ENCODE assay signal across 1 cellular context in genomic region chr2:61988462-61989366, GRCh38.
TF ChIP-seq lines count a peak whose summit lies in the region.

No MANE protein-coding gene starts in this region.

TF ChIP-seq in HCT116, 20 proteins besides CTCF, POLR2A, EP300 and RAD21 (continued from another document):
- TF ChIP-seq ELF1 (IDR thresholded peaks at IDR 0.05; ENCODE audit: borderline replicate concordance, low read depth) (no peak), SRF (IDR thresholded peaks at IDR 0.05; ENCODE audit: low read depth) (no peak), EZH2phosphoT487 (IDR thresholded peaks at IDR 0.05; ENCODE audit: borderline replicate concordance) (no peak), MAX (IDR thresholded peaks at IDR 0.05) (no peak), POLR2AphosphoS5 (IDR thresholded peaks at IDR 0.05; ENCODE audit: low read depth, low read length) (no peak), ZFX (IDR thresholded peaks at IDR 0.05) (no peak), FOSL1 (IDR thresholded peaks at IDR 0.05; ENCODE audit: low read depth) (no peak), SIN3A (IDR thresholded peaks at IDR 0.05; ENCODE audit: low read depth) (no peak), SP1 (IDR thresholded peaks at IDR 0.05; ENCODE audit: low read depth) (no peak), CBX3 (IDR thresholded peaks at IDR 0.05; ENCODE audit: low read depth) (no peak), TCF7L2 (IDR thresholded peaks at IDR 0.05; ENCODE audit: borderline replicate concordance, extremely low read depth, insufficient read depth, insufficient read length) (no peak), YY1 (IDR thresholded peaks at IDR 0.05; ENCODE audit: extremely low read depth, insufficient replicate concordance, low read depth, low read length) (no peak), CEBPB (IDR thresholded peaks at IDR 0.05; ENCODE audit: low read depth) (no peak), EZH2 (IDR thresholded peaks at IDR 0.05) (no peak)
- TF ChIP-seq, protein P1, sequence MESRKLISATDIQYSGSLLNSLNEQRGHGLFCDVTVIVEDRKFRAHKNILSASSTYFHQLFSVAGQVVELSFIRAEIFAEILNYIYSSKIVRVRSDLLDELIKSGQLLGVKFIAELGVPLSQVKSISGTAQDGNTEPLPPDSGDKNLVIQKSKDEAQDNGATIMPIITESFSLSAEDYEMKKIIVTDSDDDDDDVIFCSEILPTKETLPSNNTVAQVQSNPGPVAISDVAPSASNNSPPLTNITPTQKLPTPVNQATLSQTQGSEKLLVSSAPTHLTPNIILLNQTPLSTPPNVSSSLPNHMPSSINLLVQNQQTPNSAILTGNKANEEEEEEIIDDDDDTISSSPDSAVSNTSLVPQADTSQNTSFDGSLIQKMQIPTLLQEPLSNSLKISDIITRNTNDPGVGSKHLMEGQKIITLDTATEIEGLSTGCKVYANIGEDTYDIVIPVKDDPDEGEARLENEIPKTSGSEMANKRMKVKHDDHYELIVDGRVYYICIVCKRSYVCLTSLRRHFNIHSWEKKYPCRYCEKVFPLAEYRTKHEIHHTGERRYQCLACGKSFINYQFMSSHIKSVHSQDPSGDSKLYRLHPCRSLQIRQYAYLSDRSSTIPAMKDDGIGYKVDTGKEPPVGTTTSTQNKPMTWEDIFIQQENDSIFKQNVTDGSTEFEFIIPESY (IDR thresholded peaks at IDR 0.05; ENCODE audit: extremely low read depth, insufficient replicate concordance, low read length), result no peak
- TF ChIP-seq, protein P2, sequence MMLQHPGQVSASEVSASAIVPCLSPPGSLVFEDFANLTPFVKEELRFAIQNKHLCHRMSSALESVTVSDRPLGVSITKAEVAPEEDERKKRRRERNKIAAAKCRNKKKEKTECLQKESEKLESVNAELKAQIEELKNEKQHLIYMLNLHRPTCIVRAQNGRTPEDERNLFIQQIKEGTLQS (IDR thresholded peaks at IDR 0.05), result no peak
